In the genomic region with DNA sequence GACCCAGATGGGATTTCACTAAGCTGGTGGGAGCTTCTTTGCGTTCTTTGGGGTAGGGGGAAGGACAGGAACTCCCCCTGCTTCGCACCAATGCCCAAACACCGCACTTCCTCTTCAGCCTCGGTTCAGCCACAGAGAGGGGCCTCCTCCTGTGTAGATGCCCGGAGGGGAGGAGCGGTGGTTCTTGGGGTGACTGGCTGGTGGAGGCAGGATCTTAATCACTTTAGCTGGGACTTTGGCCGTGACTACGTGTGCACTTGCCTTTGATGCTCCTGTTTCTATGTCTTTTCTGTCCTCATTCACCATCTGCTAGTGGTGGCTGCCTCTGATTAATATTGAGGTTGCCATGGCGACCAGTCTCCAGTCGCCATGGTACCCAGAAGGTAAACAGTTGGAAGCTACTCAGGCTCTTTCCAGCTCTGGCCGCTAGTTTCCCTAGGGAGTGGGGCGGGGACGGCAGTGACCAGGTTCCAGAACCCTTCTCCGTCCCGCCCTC, we compare ENCODE assay signal across 11 cellular contexts. TPM values are rescaled to one million over a fixed set of nuclear protein-coding genes. Genes with fewer than 3 reads are reported as not detected.
DNase-seq lines count a peak whose midpoint lies in the region; ATAC-seq and TF ChIP-seq lines count a peak whose summit lies in the region.
"Had no signal": no experiment of that assay in that cellular context is flagged by ENCODE, and none has a peak within 500 bp of the region (broad histone marks: within the 10 kb centered on the region; RNA-seq: fewer than 3 reads in every experiment).

No MANE protein-coding gene starts in this region.

- 19% methylated on average over 9 of the region's 15 CpGs for WGBS in mesenchymal stem cell
- 6 to 11% (median 8%) methylated on average over 15 of the region's 15 CpGs for WGBS in psoas muscle, 3 donors

- peaks cover 2% of the 10 kb centered on the region for H3K9me3 Mint-ChIP-seq in activated B cell treated with CpG ODN at 0.5 μM for 24 hours
- H3K9me3 Mint-ChIP-seq in effector memory CD8-positive, alpha-beta T cell: no peaks in the 10 kb centered on the region

- peaks cover 18% of the 10 kb centered on the region for H3K4me1 Mint-ChIP-seq in activated B cell treated with CpG ODN at 0.5 μM for 24 hours
- H3K4me1 Mint-ChIP-seq in effector memory CD8-positive, alpha-beta T cell (ENCODE audit: low read depth in 2 of 2): peaks cover 7 to 13% of the 10 kb centered on the region in 2 donors

- peak overlapping the region; percentile 11 for H3K4me3 Mint-ChIP-seq in activated B cell treated with CpG ODN at 0.5 μM for 24 hours
- H3K4me3 Mint-ChIP-seq in effector memory CD8-positive, alpha-beta T cell: peak overlapping the region in 1 of 2 donors; percentile 26

- no peak overlapping the region for H2BK120ac ChIP-seq in mesenchymal stem cell (ENCODE audit: low read depth, low read length)

- H2BK15ac ChIP-seq in mesenchymal stem cell (ENCODE audit: low read depth, poor library complexity, severe bottlenecking): no peak overlapping the region

- H3K4me3 ChIP-seq in mesenchymal stem cell (ENCODE audit: insufficient read depth in 1 of 2, low read depth in 1 of 2, low read length in 2 of 2): no peak overlapping the region
- H3K4me3 ChIP-seq in psoas muscle: no peak overlapping the region
- H3K4me3 ChIP-seq: MG63 had no signal

- peak; percentile 40 for ATAC-seq in activated B cell treated with CpG ODN at 0.5 μM for 24 hours (ENCODE audit: low read depth)
- no peak for ATAC-seq in psoas muscle
- no peak for ATAC-seq in effector memory CD8-positive, alpha-beta T cell (replicated peaks)
- ATAC-seq: naive thymus-derived CD8-positive, alpha-beta T cell had no signal

- DNase-seq in DMS53 (lab: John Stamatoyannopoulos, UW): peak; percentile 100
- DNase-seq in NAMALWA (ENCODE audit: low spot score): peak; percentile 9
- DNase-seq in activated B cell treated with CpG ODN at 0.5 μM for 24 hours: no peak
- peak; percentile 21 for DNase-seq in mesenchymal stem cell
- DNase-seq in NOMO-1 (lab: John Stamatoyannopoulos, UW; ENCODE audit: unreplicated experiment in 2 of 2): no peak
- no peak for DNase-seq in psoas muscle
- DNase-seq in cerebellar nuclear complex (lab: John Stamatoyannopoulos, UW): no peak
- no peak for DNase-seq in effector memory CD8-positive, alpha-beta T cell
- DNase-seq: MG63; naive thymus-derived CD8-positive, alpha-beta T cell had no signal

- H3K27ac ChIP-seq in mesenchymal stem cell (ENCODE audit: low read length, poor library complexity, severe bottlenecking): no peak overlapping the region
- H3K27ac ChIP-seq in psoas muscle: no peak overlapping the region

- no peak overlapping the region for H2AFZ ChIP-seq in mesenchymal stem cell (ENCODE audit: low read depth, low read length)

- H2AK5ac ChIP-seq in mesenchymal stem cell (ENCODE audit: low read length, severe bottlenecking): no peak overlapping the region

- no peak overlapping the region for H3K14ac ChIP-seq in mesenchymal stem cell (ENCODE audit: low read length in 2 of 2)

- intact Hi-C loops in activated B cell treated with CpG ODN at 0.5 μM for 24 hours (cut with micrococcal nuclease) (no loop called here), psoas muscle (cut with DNase I) (no loop called here)

- no peak overlapping the region for H3K4me2 ChIP-seq in mesenchymal stem cell (ENCODE audit: low read length, poor library complexity, severe bottlenecking)

- CTCF ChIA-PET in activated B cell treated with CpG ODN at 0.5 μM for 24 hours (lab: Charles Lee): no interaction called here

- H3K36me3 Mint-ChIP-seq in activated B cell treated with CpG ODN at 0.5 μM for 24 hours (ENCODE audit: low read depth): no peaks in the 10 kb centered on the region
- no peaks in the 10 kb centered on the region for H3K36me3 Mint-ChIP-seq in effector memory CD8-positive, alpha-beta T cell (ENCODE audit: insufficient read depth)

- no peak overlapping the region for H3K23ac ChIP-seq in mesenchymal stem cell (ENCODE audit: low read length in 2 of 2)

- H3K4me1 ChIP-seq in mesenchymal stem cell (ENCODE audit: control insufficient read depth, insufficient read depth, low read depth, low read length) (peaks cover 17% of the 10 kb centered on the region), psoas muscle (no peaks in the 10 kb centered on the region)

- no peak overlapping the region for H3K9ac ChIP-seq in mesenchymal stem cell (ENCODE audit: low read length)

- POLR2A ChIA-PET in activated B cell treated with CpG ODN at 0.5 μM for 24 hours (lab: Charles Lee): no interaction called here

- H3K27me3 ChIP-seq in mesenchymal stem cell (ENCODE audit: control insufficient read depth in 1 of 2, insufficient read depth in 1 of 2, low read length in 2 of 2) (peaks cover 62 to 73% of the 10 kb centered on the region in 2 experiments), psoas muscle (ENCODE audit: insufficient read depth in 3 of 3, low read length in 2 of 3) (peaks cover 0 to 64% (median 26%) of the 10 kb centered on the region in 3 donors)

- no peak overlapping the region for H3K27ac Mint-ChIP-seq in activated B cell treated with CpG ODN at 0.5 μM for 24 hours
- no peak overlapping the region for H3K27ac Mint-ChIP-seq in effector memory CD8-positive, alpha-beta T cell
- H3K27ac Mint-ChIP-seq: naive thymus-derived CD8-positive, alpha-beta T cell had no signal

- H3K79me1 ChIP-seq in mesenchymal stem cell (replicated peaks; ENCODE audit: low read length, poor library complexity, severe bottlenecking): no peaks in the 10 kb centered on the region

- no peak overlapping the region for H4K91ac ChIP-seq in mesenchymal stem cell (ENCODE audit: low read length)

- H2BK5ac ChIP-seq in mesenchymal stem cell (ENCODE audit: low read depth, low read length, poor library complexity, severe bottlenecking): no peak overlapping the region

- H3K36me3 ChIP-seq in mesenchymal stem cell (ENCODE audit: control insufficient read depth in 1 of 2, insufficient read depth in 2 of 2, low read depth in 1 of 2, low read length in 2 of 2) (no peaks in the 10 kb centered on the region), psoas muscle (ENCODE audit: insufficient read depth in 1 of 2, low read depth in 1 of 2) (no peaks in the 10 kb centered on the region)
- H3K36me3 ChIP-seq: MG63 had no signal

- H2BK12ac ChIP-seq in mesenchymal stem cell (ENCODE audit: low read length in 2 of 2): no peak overlapping the region

- TF ChIP-seq CTCF in activated B cell treated with CpG ODN at 0.5 μM for 24 hours (IDR thresholded peaks at IDR 0.05) (no peak), psoas muscle (IDR thresholded peaks at IDR 0.05) (no peak)

- H4K8ac ChIP-seq in mesenchymal stem cell (ENCODE audit: low read length): no peak overlapping the region

- peaks cover 61% of the 10 kb centered on the region for H3K27me3 Mint-ChIP-seq in activated B cell treated with CpG ODN at 0.5 μM for 24 hours
- peaks cover 81 to 86% of the 10 kb centered on the region in 2 donors for H3K27me3 Mint-ChIP-seq in effector memory CD8-positive, alpha-beta T cell

- no peak overlapping the region for H3K18ac ChIP-seq in mesenchymal stem cell (ENCODE audit: low read depth in 1 of 2, low read length in 2 of 2)

- no peaks in the 10 kb centered on the region for H3K9me3 ChIP-seq in mesenchymal stem cell (ENCODE audit: control insufficient read depth, low read length)
- H3K9me3 ChIP-seq in psoas muscle: no peaks in the 10 kb centered on the region

- no peak overlapping the region for H3K4ac ChIP-seq in mesenchymal stem cell (ENCODE audit: low read depth in 1 of 2, low read length in 2 of 2)

RNA-seq across cellular contexts. Expression of a gene that starts 1.9 kb away (rescaled TPM):
- total RNA-seq in activated B cell treated with CpG ODN at 0.5 μM for 24 hours: not detected in 2 replicates
- polyA plus RNA-seq in mesenchymal stem cell (2013, experiment 1 of 2): 0.01 TPM
- not detected for polyA plus RNA-seq in mesenchymal stem cell (2013, experiment 2 of 2)
- total RNA-seq in psoas muscle: not detected
- under 1 TPM in 1 of 3 donors, not detected in 2; 0.03 TPM for polyA plus RNA-seq in psoas muscle
- total RNA-seq: bronchial epithelial cell; naive thymus-derived CD8-positive, alpha-beta T cell had no signal
- polyA plus RNA-seq: naive thymus-derived CD8-positive, alpha-beta T cell had no signal

Comparison
In these comparisons a context has a peak if more than half of its experiments do, and no peak if none do; other contexts are left out.
1. DNase-seq: peak in DMS53 (single experiment), NAMALWA (single experiment) and mesenchymal stem cell (single experiment); none in activated B cell treated with CpG ODN at 0.5 μM for 24 hours (single experiment), NOMO-1 (0 of 2), psoas muscle (0 of 2), cerebellar nuclear complex (0 of 2) and effector memory CD8-positive, alpha-beta T cell (0 of 3).